24 cellular contexts compared by ENCODE assay signal in the genomic region with DNA sequence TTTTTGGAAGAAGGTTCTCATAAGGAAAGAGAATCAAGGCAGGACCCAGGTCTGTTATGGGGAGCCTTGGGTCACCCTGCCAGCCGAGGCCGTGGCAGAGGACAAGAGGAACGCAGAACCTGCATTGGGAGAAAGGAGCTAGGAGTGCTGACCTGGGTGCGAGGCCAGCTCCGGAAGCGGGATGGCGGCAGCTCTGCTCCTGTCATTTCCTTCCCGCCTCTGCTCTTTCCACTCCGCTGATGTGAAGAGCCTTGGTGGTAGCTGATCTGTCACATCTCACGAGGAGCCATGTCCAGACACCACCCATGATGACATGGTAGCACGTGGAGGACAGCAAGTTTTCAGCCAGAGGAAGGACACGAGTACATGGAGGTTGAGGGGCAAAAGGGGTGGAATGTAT.
"Had no signal": no experiment of that assay in that cellular context is flagged by ENCODE, and none has a peak within 500 bp of the region (broad histone marks: within the 10 kb centered on the region; RNA-seq: fewer than 3 reads in every experiment).

No MANE protein-coding gene starts in this region.

- H3K27me3 Mint-ChIP-seq: stimulated activated naive CD8-positive, alpha-beta T cell treated with anti-CD3 and anti-CD28 coated beads, Interleukin-15, Interleukin-2, amounts not matched to agents 100 ng/mL and 50 ng/mL, for 24 hours had no signal

- H3K27me3 ChIP-seq: right lobe of liver had no signal

- H3K4me3 Mint-ChIP-seq: dendritic cell treated with granulocyte-macrophage colony-stimulating factor and Interleukin-4, amounts not matched to agents 40 ng/mL and 50 ng/mL, for 4 days; effector memory CD8-positive, alpha-beta T cell; memory B cell; naive B cell; nephron; stimulated activated memory B cell treated with anti-CD40 and anti-IgM and Interleukin-4, amounts not matched to agents 10 μg/mL and 1 μg/mL and 100 μg/mL, for 72 hours; stimulated activated naive CD8-positive, alpha-beta T cell treated with anti-CD3 and anti-CD28 coated beads, Interleukin-15, Interleukin-2, amounts not matched to agents 100 ng/mL and 50 ng/mL, for 24 hours had no signal

- H3K27ac Mint-ChIP-seq: dendritic cell treated with granulocyte-macrophage colony-stimulating factor and Interleukin-4, amounts not matched to agents 40 ng/mL and 50 ng/mL, for 4 days; effector memory CD8-positive, alpha-beta T cell; memory B cell; naive B cell; nephron; stimulated activated memory B cell treated with anti-CD40 and anti-IgM and Interleukin-4, amounts not matched to agents 10 μg/mL and 1 μg/mL and 100 μg/mL, for 72 hours; stimulated activated naive CD8-positive, alpha-beta T cell treated with anti-CD3 and anti-CD28 coated beads, Interleukin-15, Interleukin-2, amounts not matched to agents 100 ng/mL and 50 ng/mL, for 24 hours had no signal

- DNase-seq: effector memory CD8-positive, alpha-beta T cell; gastrocnemius medialis; heart right ventricle; hypothalamus; left lung; lower lobe of right lung; naive B cell; occipital lobe; retina; right lobe of liver; spleen; stimulated activated CD4-positive, alpha-beta T cell treated with anti-CD3 and anti-CD28 coated beads, Interleukin-15, amount 100 ng/mL, for 24 hours; stimulated activated CD4-positive, alpha-beta T cell treated with anti-CD3 and anti-CD28 coated beads, Interleukin-1b, Interleukin-23, amount 100 ng/mL, for 48 hours; stimulated activated CD4-positive, alpha-beta T cell treated with anti-CD3 and anti-CD28 coated beads, Interleukin-4, amount 100 ng/mL, for 24 hours; tibial artery had no signal

- ATAC-seq: effector memory CD8-positive, alpha-beta T cell; gastrocnemius medialis; heart right ventricle; left lung; lower lobe of right lung; psoas muscle; right lobe of liver; stimulated activated memory B cell treated with anti-CD40 and anti-IgM and Interleukin-4, amounts not matched to agents 10 μg/mL and 1 μg/mL and 100 μg/mL, for 72 hours had no signal

- H3K9me3 ChIP-seq: lower lobe of right lung, right lobe of liver had no signal

- H3K4me1 Mint-ChIP-seq: memory B cell; naive B cell; stimulated activated memory B cell treated with anti-CD40 and anti-IgM and Interleukin-4, amounts not matched to agents 10 μg/mL and 1 μg/mL and 100 μg/mL, for 72 hours had no signal

- H3K9ac ChIP-seq: parathyroid adenoma had no signal

- H3K27ac ChIP-seq: epithelial cell of prostate, esophagus muscularis mucosa, gastrocnemius medialis, heart right ventricle, left lung, lower lobe of right lung, parathyroid adenoma, psoas muscle, right lobe of liver, spleen, tibial artery had no signal

- H3K4me1 ChIP-seq: gastrocnemius medialis, heart right ventricle, left lung, lower lobe of right lung, parathyroid adenoma, psoas muscle, right lobe of liver, spleen, tibial artery had no signal

- H3K36me3 Mint-ChIP-seq: memory B cell; stimulated activated memory B cell treated with anti-CD40 and anti-IgM and Interleukin-4, amounts not matched to agents 10 μg/mL and 1 μg/mL and 100 μg/mL, for 72 hours had no signal

- H3K36me3 ChIP-seq: esophagus muscularis mucosa, gastrocnemius medialis, heart right ventricle, left lung, lower lobe of right lung, right lobe of liver, spleen, tibial artery had no signal

- H3K4me3 ChIP-seq: esophagus muscularis mucosa, gastrocnemius medialis, heart right ventricle, left lung, lower lobe of right lung, psoas muscle, right lobe of liver, spleen, tibial artery had no signal

- H3K9me3 Mint-ChIP-seq: effector memory CD8-positive, alpha-beta T cell had no signal
